14 cellular contexts compared by ENCODE assay signal in genomic region chr20:1281279-1282057, GRCh38. TPM values are rescaled to one million over a fixed set of nuclear protein-coding genes. Genes with fewer than 3 reads are reported as not detected.
DNase-seq lines count a peak whose midpoint lies in the region; ATAC-seq, FAIRE-seq and TF ChIP-seq lines count a peak whose summit lies in the region.
"Had no signal": no experiment of that assay in that cellular context is flagged by ENCODE, and none has a peak within 500 bp of the region (broad histone marks: within the 10 kb centered on the region; RNA-seq: fewer than 3 reads in every experiment).

No MANE protein-coding gene starts in this region.

- TF ChIP-seq CTCF in mucosa of descending colon (IDR thresholded peaks at IDR 0.05), result no peak

- DNase-seq in COLO668 (lab: John Stamatoyannopoulos, UW; ENCODE audit: unreplicated experiment) (peak; percentile 48), NCI-H2081 (lab: John Stamatoyannopoulos, UW) (peak; percentile 65 to 78), mucosa of descending colon (peak in 1 of 3 donors; percentile 51), hypothalamus (lab: John Stamatoyannopoulos, UW) (no peak), pons (ENCODE audit: low spot score) (no peak), frontal cortex (ENCODE audit: low spot score in 2 of 2) (no peak)
- no peak for DNase-seq in activated naive CD4-positive, alpha-beta T cell treated with Interleukin-2 at 50 U/mL for 16 hours
- DNase-seq: activated CD4-positive, alpha-beta T cell treated with anti-CD3 and anti-CD28 coated beads for 4 hours; SW 1271 had no signal

- no peaks in the 10 kb centered on the region for H3K27me3 Mint-ChIP-seq in activated T-helper 17 cell treated with anti-CD3 and anti-CD28 coated beads, Interleukin-2, amount 50 U/mL, for 72 hours

- H3K4me1 ChIP-seq in mucosa of descending colon (ENCODE audit: low read depth), result peaks cover 7% of the 10 kb centered on the region

- no peaks in the 10 kb centered on the region for H3K9me3 Mint-ChIP-seq in activated T-helper 17 cell treated with anti-CD3 and anti-CD28 coated beads, Interleukin-2, amount 50 U/mL, for 72 hours
- H3K9me3 Mint-ChIP-seq: dendritic cell treated with granulocyte-macrophage colony-stimulating factor and Interleukin-4, amounts not matched to agents 40 ng/mL and 50 ng/mL, for 4 days; neural progenitor cell had no signal

- H3K4me1 Mint-ChIP-seq in activated T-helper 17 cell treated with anti-CD3 and anti-CD28 coated beads, Interleukin-2, amount 50 U/mL, for 72 hours, result peaks cover 6% of the 10 kb centered on the region

- H3K36me3 Mint-ChIP-seq in activated T-helper 17 cell treated with anti-CD3 and anti-CD28 coated beads, Interleukin-2, amount 50 U/mL, for 72 hours (ENCODE audit: low read depth), result no peaks in the 10 kb centered on the region
- H3K36me3 Mint-ChIP-seq: neural progenitor cell had no signal

- no peak overlapping the region for H3K4me3 ChIP-seq in mucosa of descending colon
- H3K4me3 ChIP-seq: neural progenitor cell had no signal

- peak overlapping the region; percentile 29 for H3K27ac Mint-ChIP-seq in activated T-helper 17 cell treated with anti-CD3 and anti-CD28 coated beads, Interleukin-2, amount 50 U/mL, for 72 hours
- H3K27ac Mint-ChIP-seq: dendritic cell treated with granulocyte-macrophage colony-stimulating factor and Interleukin-4, amounts not matched to agents 40 ng/mL and 50 ng/mL, for 4 days; neural progenitor cell had no signal

- FAIRE-seq in frontal cortex (lab: Jason Lieb, UNC), result no peak
- FAIRE-seq: keratinocyte had no signal

- H3K4me3 Mint-ChIP-seq in activated T-helper 17 cell treated with anti-CD3 and anti-CD28 coated beads, Interleukin-2, amount 50 U/mL, for 72 hours, result no peak overlapping the region
- H3K4me3 Mint-ChIP-seq: dendritic cell treated with granulocyte-macrophage colony-stimulating factor and Interleukin-4, amounts not matched to agents 40 ng/mL and 50 ng/mL, for 4 days; neural progenitor cell had no signal

- intact Hi-C loops in mucosa of descending colon (cut with DNase I, micrococcal nuclease), result no loop called here

- ATAC-seq in activated T-helper 17 cell treated with anti-CD3 and anti-CD28 coated beads, Interleukin-2, amount 50 U/mL, for 72 hours (replicated peaks), result no peak
- ATAC-seq in mucosa of descending colon, result peak; percentile 82

- no peaks in the 10 kb centered on the region for H3K36me3 ChIP-seq in mucosa of descending colon (ENCODE audit: low read depth)
- H3K36me3 ChIP-seq: neural progenitor cell had no signal

- no peaks in the 10 kb centered on the region for H3K9me3 ChIP-seq in mucosa of descending colon

RNA-seq across cellular contexts. Expression of gene SNPH, which starts 15.4 kb away (rescaled TPM):
- 1 to 10 TPM in 1 of 2 donors, under 1 TPM in 1; 0.90 to 1.7 TPM for total RNA-seq in activated T-helper 17 cell treated with anti-CD3 and anti-CD28 coated beads, Interleukin-2, amount 50 U/mL, for 72 hours
- total RNA-seq in mucosa of descending colon (10 to 100 TPM in 1 of 3 donors, 1 to 10 TPM in 2; 1.1 to 11.7 (median 2.2) TPM), frontal cortex (21.6 TPM)

RNA-seq across cellular contexts. Expression of gene SDCBP2, which starts 47.5 kb away (rescaled TPM):
- total RNA-seq in activated T-helper 17 cell treated with anti-CD3 and anti-CD28 coated beads, Interleukin-2, amount 50 U/mL, for 72 hours, result 10 to 100 TPM in 1 of 2 donors, 1 to 10 TPM in 1; 1.8 to 14.3 TPM
- total RNA-seq in mucosa of descending colon (100 to 1,000 TPM; 165 to 447 (median 320) TPM), frontal cortex (3.3 TPM)

RNA-seq across cellular contexts. Expression of gene RAD21L1, which starts 55.6 kb away (rescaled TPM):
- total RNA-seq in activated T-helper 17 cell treated with anti-CD3 and anti-CD28 coated beads, Interleukin-2, amount 50 U/mL, for 72 hours, result not detected
- not detected for total RNA-seq in mucosa of descending colon
- under 0.01 TPM for total RNA-seq in frontal cortex
- total RNA-seq: MCF 10A had no signal

Comparison
In these comparisons a context has a peak if more than half of its experiments do, and no peak if none do; other contexts are left out.
1. DNase-seq: peak in COLO668 (single experiment) and NCI-H2081 (2 of 2); none in hypothalamus (0 of 51), activated naive CD4-positive, alpha-beta T cell treated with Interleukin-2 at 50 U/mL for 16 hours (single experiment), pons (single experiment) and frontal cortex (0 of 2).
2. RNA of gene SDCBP2, which starts 47.5 kb away (total RNA-seq): 165 to 447 TPM in mucosa of descending colon; 1.8 to 14.3 TPM in activated T-helper 17 cell treated with anti-CD3 and anti-CD28 coated beads, Interleukin-2, amount 50 U/mL, for 72 hours and 3.3 TPM in frontal cortex (single experiment); every median in the first group is over 10 times any median in the second.